Comparison of ENCODE assay signal across 12 cellular contexts in the genomic region with DNA sequence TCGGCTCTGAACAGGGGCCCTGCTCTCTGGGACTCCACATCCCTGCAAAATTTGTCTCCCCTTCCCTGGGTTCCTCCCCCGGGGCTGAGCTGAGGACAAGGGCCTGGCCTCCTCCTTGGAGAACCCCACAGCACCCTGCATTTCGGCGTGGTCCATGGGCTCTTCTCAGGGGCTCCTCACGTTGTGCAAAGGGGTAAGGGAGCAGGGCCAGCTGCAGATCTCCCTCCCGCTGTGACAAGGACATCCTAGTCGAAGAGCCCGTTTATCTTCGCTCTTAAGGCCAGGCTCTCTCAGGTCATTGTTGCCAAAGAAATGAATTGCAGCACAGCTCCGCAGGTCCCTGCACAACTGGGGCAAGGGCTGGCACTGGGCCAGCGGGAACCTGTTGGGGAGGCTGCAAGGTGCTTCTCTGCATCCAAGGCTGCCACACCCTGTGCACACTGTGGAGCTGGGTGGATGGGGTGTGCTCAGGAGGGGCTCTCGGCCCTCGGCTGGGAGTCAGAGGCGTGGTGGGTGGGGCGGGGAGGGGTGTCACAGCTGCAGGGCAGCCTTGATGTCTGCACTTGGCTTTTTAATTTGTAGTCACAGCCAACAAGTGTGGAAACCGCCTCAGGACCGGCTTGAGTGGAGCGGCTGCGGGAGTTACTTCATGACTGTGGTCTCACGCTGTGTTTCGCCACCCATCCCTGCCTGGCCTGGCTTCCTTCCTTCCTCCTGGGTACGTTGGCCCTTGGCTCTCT. TPM values are rescaled to one million over a fixed set of nuclear protein-coding genes. Genes with fewer than 3 reads are reported as not detected.
DNase-seq lines count a peak whose midpoint lies in the region; ATAC-seq and TF ChIP-seq lines count a peak whose summit lies in the region.
"Had no signal": no experiment of that assay in that cellular context is flagged by ENCODE, and none has a peak within 500 bp of the region (broad histone marks: within the 10 kb centered on the region; RNA-seq: fewer than 3 reads in every experiment).

No MANE protein-coding gene starts in this region.

- TF ChIP-seq POLR2A in heart left ventricle (IDR thresholded peaks at IDR 0.05) (no peak), esophagus squamous epithelium (IDR thresholded peaks at IDR 0.05) (no peak)

- H3K9me3 ChIP-seq in heart left ventricle (no peaks in the 10 kb centered on the region), esophagus squamous epithelium (no peaks in the 10 kb centered on the region), upper lobe of right lung (no peaks in the 10 kb centered on the region)
- H3K9me3 ChIP-seq: BE2C, esophagus muscularis mucosa had no signal

- H3K36me3 ChIP-seq in heart left ventricle (no peaks in the 10 kb centered on the region), esophagus squamous epithelium (no peaks in the 10 kb centered on the region), upper lobe of right lung (no peaks in the 10 kb centered on the region)
- H3K36me3 ChIP-seq: BE2C, esophagus muscularis mucosa had no signal

- intact Hi-C loops in heart left ventricle (cut with DNase I) (no loop called here), left ventricle myocardium superior (cut with micrococcal nuclease) (no loop called here), esophagus squamous epithelium (cut with DNase I) (no loop called here), upper lobe of right lung (cut with DNase I) (no loop called here)

- ATAC-seq in heart left ventricle (peak in 3 of 4 donors; percentile 14 to 50 (median 41)), left ventricle myocardium superior (no peak), upper lobe of right lung (peak; percentile 77)

- WGBS in heart left ventricle, 4 donors: 67 to 71% (median 70%) methylated on average over 21 to 22 of the region's 22 CpGs
- 42 to 48% methylated on average over 11 to 12 of the region's 22 CpGs for WGBS in esophagus squamous epithelium, 2 donors

- DNase-seq in heart left ventricle (no peak), left ventricle myocardium superior (no peak), NCI-H345 treated with DMSO at 0.1 percent for 48 hours (lab: John Stamatoyannopoulos, UW; ENCODE audit: unreplicated experiment) (peak; percentile 24), esophagus squamous epithelium (lab: John Stamatoyannopoulos, UW) (no peak), upper lobe of right lung (peak; percentile 74), AG08395 (ENCODE audit: low spot score) (no peak), NCI-H526 treated with DMSO at 0.1 percent for 48 hours (lab: John Stamatoyannopoulos, UW) (no peak)
- DNase-seq in stimulated activated CD4-positive, alpha-beta T cell treated with anti-CD3 and anti-CD28 coated beads, Interleukin-4, amount 100 ng/mL, for 24 hours: no peak
- DNase-seq: BE2C, GOT3, NCI-H1048 had no signal

- H3K4me3 ChIP-seq in heart left ventricle (no peak overlapping the region), esophagus squamous epithelium (peak overlapping the region; percentile 6 to 41 (median 15)), upper lobe of right lung (no peak overlapping the region)
- H3K4me3 ChIP-seq: esophagus muscularis mucosa had no signal

- peaks cover 0 to 2% (median 0%) of the 10 kb centered on the region in 9 donors for H3K27me3 ChIP-seq in heart left ventricle
- peaks cover 0 to 23% (median 0%) of the 10 kb centered on the region in 4 donors for H3K27me3 ChIP-seq in esophagus squamous epithelium
- H3K27me3 ChIP-seq in upper lobe of right lung: peaks cover 14% of the 10 kb centered on the region
- H3K27me3 ChIP-seq: BE2C had no signal

- peaks cover 0 to 16% (median 3%) of the 10 kb centered on the region in 12 donors for H3K4me1 ChIP-seq in heart left ventricle
- peaks cover 22 to 59% (median 29%) of the 10 kb centered on the region in 3 donors for H3K4me1 ChIP-seq in esophagus squamous epithelium
- no peaks in the 10 kb centered on the region for H3K4me1 ChIP-seq in upper lobe of right lung
- H3K4me1 ChIP-seq: BE2C had no signal

- H3K27ac ChIP-seq in heart left ventricle (no peak overlapping the region), esophagus squamous epithelium (peak overlapping the region; percentile 28 to 81 (median 73)), upper lobe of right lung (no peak overlapping the region)
- H3K27ac ChIP-seq: esophagus muscularis mucosa had no signal

- TF ChIP-seq CTCF in heart left ventricle (IDR thresholded peaks at IDR 0.05): no peak
- TF ChIP-seq CTCF in esophagus squamous epithelium (IDR thresholded peaks at IDR 0.05): no peak
- no peak for TF ChIP-seq CTCF in upper lobe of right lung (IDR thresholded peaks at IDR 0.05)

RNA-seq across cellular contexts. Expression of a gene that starts 26.6 kb away (rescaled TPM):
- total RNA-seq in heart left ventricle (100 to 1,000 TPM in 7 of 9 donors, 10 to 100 TPM in 2; 88.3 to 272 (median 156) TPM), left ventricle myocardium superior (152 TPM), esophagus squamous epithelium (10 to 100 TPM; 19.8 to 69.7 (median 36.3) TPM), upper lobe of right lung (11.5 TPM)
- polyA plus RNA-seq in heart left ventricle: 100 to 1,000 TPM in 1 of 2 donors, 10 to 100 TPM in 1; 75.7 to 127 TPM

RNA-seq across cellular contexts. Expression of a gene that starts 35.6 kb away (rescaled TPM):
- total RNA-seq in heart left ventricle (10 to 100 TPM in 3 of 9 donors, 1 to 10 TPM in 3, not detected in 3; 1.4 to 52.2 (median 10.7) TPM), left ventricle myocardium superior (not detected), esophagus squamous epithelium (10 to 100 TPM in 1 of 4 donors, 1 to 10 TPM in 3; 4.8 to 40.0 (median 9.7) TPM), upper lobe of right lung (1.3 TPM)
- polyA plus RNA-seq in heart left ventricle: 10 to 100 TPM in 1 of 2 donors, 1 to 10 TPM in 1; 6.5 to 30.4 TPM

Comparison
In these comparisons a context has a peak if more than half of its experiments do, and no peak if none do; other contexts are left out.
1. DNase-seq: peak in NCI-H345 treated with DMSO at 0.1 percent for 48 hours (single experiment) and upper lobe of right lung (single experiment); none in heart left ventricle (0 of 5), left ventricle myocardium superior (single experiment), esophagus squamous epithelium (single experiment), AG08395 (single experiment), NCI-H526 treated with DMSO at 0.1 percent for 48 hours (single experiment) and stimulated activated CD4-positive, alpha-beta T cell treated with anti-CD3 and anti-CD28 coated beads, Interleukin-4, amount 100 ng/mL, for 24 hours (single experiment).
2. H3K27ac ChIP-seq: peak in esophagus squamous epithelium (4 of 4); none in heart left ventricle (0 of 12) and upper lobe of right lung (single experiment).
3. H3K4me3 ChIP-seq: peak in esophagus squamous epithelium (4 of 4); none in heart left ventricle (0 of 12) and upper lobe of right lung (single experiment).